Comparison of ENCODE assay signal across 1 cellular context in genomic region chr1:201459052-201459451, GRCh38.
TF ChIP-seq lines count a peak whose summit lies in the region.

No MANE protein-coding gene starts in this region.

TF ChIP-seq in HepG2, 621 proteins besides CTCF, POLR2A, EP300 and RAD21:
- TF ChIP-seq ZNF75D (CRISPR knock-in tag; IDR thresholded peaks at IDR 0.05; ENCODE audit: borderline replicate concordance) (no peak), ZNF326 (CRISPR knock-in tag; IDR thresholded peaks at IDR 0.05; ENCODE audit: borderline replicate concordance) (no peak), ZNF33B (CRISPR knock-in tag; IDR thresholded peaks at IDR 0.05) (no peak), NFKB2 (CRISPR knock-in tag; IDR thresholded peaks at IDR 0.05; ENCODE audit: borderline replicate concordance) (no peak), ZNF501 (CRISPR knock-in tag; IDR thresholded peaks at IDR 0.05) (no peak), TBL1XR1 (IDR thresholded peaks at IDR 0.05; ENCODE audit: borderline replicate concordance, low read length, partially characterized antibody) (no peak), AKAP8 (CRISPR knock-in tag; IDR thresholded peaks at IDR 0.05) (no peak), HIVEP1 (CRISPR knock-in tag; IDR thresholded peaks at IDR 0.05) (no peak), FIP1L1 (IDR thresholded peaks at IDR 0.05; ENCODE audit: borderline replicate concordance, insufficient read depth, low read depth, low read length) (no peak)
